8 cellular contexts compared by ENCODE assay signal in the genomic region with DNA sequence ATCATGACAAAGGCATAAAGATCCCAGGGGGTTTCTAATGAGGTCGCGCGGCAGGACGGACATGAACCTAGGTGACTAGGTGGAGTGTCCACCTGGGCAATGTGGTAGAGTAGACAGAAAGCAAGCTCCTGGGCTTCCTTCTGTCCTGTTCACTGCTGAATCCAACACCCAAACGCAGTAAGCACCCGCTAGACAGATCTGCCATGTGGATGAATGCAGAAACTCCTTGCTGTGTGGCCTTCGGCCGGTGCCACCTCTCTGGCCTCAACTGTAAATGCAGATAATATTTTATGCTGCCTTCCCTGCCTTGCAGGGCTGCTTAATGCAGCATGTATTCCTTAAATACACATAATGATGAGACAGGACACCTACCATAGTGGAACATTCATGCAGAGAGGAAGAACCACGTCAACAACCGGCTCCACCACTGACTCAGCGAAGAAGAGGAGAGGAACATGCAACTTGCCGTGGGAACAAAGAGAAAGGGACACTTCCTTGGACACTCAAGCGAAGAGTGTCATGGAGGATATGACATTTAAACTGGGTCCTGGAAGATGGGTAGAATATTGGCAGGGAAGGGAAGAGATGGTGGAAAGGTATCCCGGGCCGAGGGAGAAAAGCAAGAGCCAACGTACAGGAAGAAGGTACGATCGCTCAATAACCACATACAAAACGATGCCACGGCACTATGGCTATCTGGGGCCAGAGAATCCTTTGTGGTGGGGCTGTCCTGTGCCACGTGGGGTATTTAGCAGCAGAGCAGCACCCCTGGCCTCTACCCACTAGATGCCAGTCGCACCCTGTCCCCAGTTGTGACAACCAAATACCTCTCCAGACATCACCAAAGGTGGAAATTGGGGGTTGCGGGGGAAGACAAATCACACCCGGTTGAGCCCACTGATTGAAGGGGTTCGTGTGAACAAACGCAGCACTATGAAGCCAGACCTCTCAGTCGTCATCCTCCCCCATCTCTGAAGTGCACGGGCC. TPM values are rescaled to one million over a fixed set of nuclear protein-coding genes. Genes with fewer than 3 reads are reported as not detected.
DNase-seq lines count a peak whose midpoint lies in the region; ATAC-seq, FAIRE-seq and TF ChIP-seq lines count a peak whose summit lies in the region.

No MANE protein-coding gene starts in this region.

- peaks cover 62% of the 10 kb centered on the region for H3K36me3 ChIP-seq in SJSA1
- H3K36me3 ChIP-seq in colonic mucosa = no peaks in the 10 kb centered on the region
- no peaks in the 10 kb centered on the region for H3K36me3 ChIP-seq in pancreas

- DNase-seq in CD1c-positive myeloid dendritic cell (ENCODE audit: extremely low spot score) (peak; percentile 76), SJSA1 (ENCODE audit: low read depth in 1 of 2, low spot score in 2 of 2) (peak in 1 of 2 experiments; percentile 59), colonic mucosa (no peak), pancreas (no peak), SIG-M5 (lab: John Stamatoyannopoulos, UW) (no peak), retina (no peak), DMS79 (lab: John Stamatoyannopoulos, UW) (no peak), NCI-H187 treated with DMSO at 0.1 percent for 48 hours (lab: John Stamatoyannopoulos, UW) (no peak)

- intact Hi-C loops in colonic mucosa (cut with DNase I) = no loop called here
- intact Hi-C loops in pancreas (cut with DNase I) = no loop called here

- H3K9me3 ChIP-seq in SJSA1 (replicated peaks) (no peaks in the 10 kb centered on the region), colonic mucosa (no peaks in the 10 kb centered on the region), pancreas (no peaks in the 10 kb centered on the region)

- H3K9ac ChIP-seq in colonic mucosa (ENCODE audit: low read depth in 2 of 2, low read length in 2 of 2) = peak overlapping the region; percentile 9 to 19

- WGBS in pancreas, 2 donors = 80 to 81% methylated on average over 28 of the region's 28 CpGs

- H3K27me3 ChIP-seq in SJSA1 (replicated peaks) (no peaks in the 10 kb centered on the region), colonic mucosa (no peaks in the 10 kb centered on the region), pancreas (no peaks in the 10 kb centered on the region)

- no peak for TF ChIP-seq CTCF in colonic mucosa (IDR thresholded peaks at IDR 0.05)
- no peak for TF ChIP-seq CTCF in pancreas (IDR thresholded peaks at IDR 0.05)

- H3K4me1 ChIP-seq in SJSA1 (replicated peaks) = peaks cover 100% of the 10 kb centered on the region
- H3K4me1 ChIP-seq in colonic mucosa = peaks cover 28% of the 10 kb centered on the region
- H3K4me1 ChIP-seq in pancreas = peaks cover 72 to 88% (median 80%) of the 10 kb centered on the region in 3 donors

- H3K27ac ChIP-seq in SJSA1 (peak overlapping the region; percentile 67), colonic mucosa (peak overlapping the region; percentile 79), pancreas (peak overlapping the region in 3 of 4 donors; percentile 26 to 79 (median 61))

- H3K4me3 ChIP-seq in SJSA1 (no peak overlapping the region), colonic mucosa (no peak overlapping the region), pancreas (no peak overlapping the region)

- ATAC-seq in pancreas = no peak

- no peak for FAIRE-seq in pancreas (lab: Jason Lieb, UNC)

RNA-seq across cellular contexts. Expression of a gene that starts 30.8 kb away (rescaled TPM):
- 510 and 668 TPM in 2 replicates for total RNA-seq in SJSA1 (2014; rRNA removed; shearing (Covaris generic))
- total RNA-seq in colonic mucosa (100 to 1,000 TPM; 711 to 719 TPM), pancreas (100 to 1,000 TPM; 259 to 554 (median 412) TPM)
- polyA plus RNA-seq in pancreas = 100 to 1,000 TPM in 1 of 2 donors, 10 to 100 TPM in 1; 80.9 to 152 TPM
